Comparison of ENCODE assay signal across 8 cellular contexts in the genomic region with DNA sequence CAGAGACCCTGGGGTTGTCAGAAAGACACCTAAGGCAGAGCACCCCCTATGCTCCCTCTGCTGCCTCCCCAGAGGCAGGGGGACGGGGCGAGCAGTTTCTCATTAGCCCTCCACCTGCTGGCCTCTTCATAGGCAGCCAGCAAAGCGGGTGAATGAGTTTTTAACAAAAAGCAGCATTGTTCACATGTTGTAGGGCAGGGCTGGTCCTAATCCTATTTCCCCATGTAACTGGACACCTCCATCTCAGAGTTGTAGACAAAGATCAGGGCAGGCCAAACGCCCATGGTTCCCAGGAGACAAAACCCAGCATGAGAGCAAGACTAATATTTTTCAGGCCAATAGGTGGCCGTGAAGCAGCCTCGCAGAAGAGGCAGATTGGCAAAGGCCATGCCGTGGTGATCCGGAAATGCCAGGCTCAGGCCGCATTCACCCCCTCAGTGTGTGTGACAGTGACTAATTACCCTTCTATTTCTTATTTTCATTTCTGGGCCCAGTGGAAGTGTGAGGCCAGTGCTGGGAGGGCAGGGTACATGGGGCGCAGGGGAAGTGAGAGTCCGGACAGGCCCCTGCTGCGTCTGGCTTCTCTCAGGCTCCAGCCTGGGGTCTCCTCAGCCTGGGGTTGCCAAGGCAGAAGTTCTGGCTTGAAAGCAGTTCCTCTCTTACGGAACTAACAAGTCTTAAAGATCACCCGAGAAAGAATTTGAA.
DNase-seq lines count a peak whose midpoint lies in the region; ATAC-seq and TF ChIP-seq lines count a peak whose summit lies in the region.

No MANE protein-coding gene starts in this region.

- peak; percentile 69 for DNase-seq in SIG-M5 treated with dmso at 0.1 percent for 504 hours (lab: John Stamatoyannopoulos, UW; ENCODE audit: unreplicated experiment)
- no peak for DNase-seq in SIG-M5 (lab: John Stamatoyannopoulos, UW)
- DNase-seq in NCI-H2196 (lab: John Stamatoyannopoulos, UW; ENCODE audit: unreplicated experiment): peak; percentile 90
- DNase-seq in islet precursor cell: peak; percentile 68
- no peak for DNase-seq in stimulated activated naive CD8-positive, alpha-beta T cell treated with anti-CD3 and anti-CD28 coated beads, Interleukin-15, amount 100 ng/mL, for 72 hours
- no peak for DNase-seq in NCI-H1105 treated with DMSO at 0.1 percent for 48 hours (lab: John Stamatoyannopoulos, UW)

- no peaks in the 10 kb centered on the region for H3K27me3 Mint-ChIP-seq in brain
- H3K27me3 Mint-ChIP-seq in stimulated activated naive CD8-positive, alpha-beta T cell treated with anti-CD3 and anti-CD28 coated beads, Interleukin-15, amount 100 ng/mL, for 72 hours: peaks cover 9% of the 10 kb centered on the region

- peak overlapping the region; percentile 48 to 80 (median 60) for H3K4me3 Mint-ChIP-seq in brain
- H3K4me3 Mint-ChIP-seq in stimulated activated naive CD8-positive, alpha-beta T cell treated with anti-CD3 and anti-CD28 coated beads, Interleukin-15, amount 100 ng/mL, for 72 hours: peak overlapping the region; percentile 44 to 70

- peaks cover 43% of the 10 kb centered on the region for H3K4me1 Mint-ChIP-seq in brain
- peaks cover 8% of the 10 kb centered on the region for H3K4me1 Mint-ChIP-seq in stimulated activated naive CD8-positive, alpha-beta T cell treated with anti-CD3 and anti-CD28 coated beads, Interleukin-15, amount 100 ng/mL, for 72 hours

- H3K27ac Mint-ChIP-seq in brain: peak overlapping the region; percentile 90 to 99 (median 98)
- peak overlapping the region; percentile 38 to 83 for H3K27ac Mint-ChIP-seq in stimulated activated naive CD8-positive, alpha-beta T cell treated with anti-CD3 and anti-CD28 coated beads, Interleukin-15, amount 100 ng/mL, for 72 hours

- peak; percentile 33 to 66 for TF ChIP-seq CTCF in brain (conservative IDR thresholded peaks at IDR 0.05)

- ATAC-seq in HG02678 (IDR thresholded peaks at IDR 0.05; ENCODE audit: unreplicated experiment): peak; percentile 78
- ATAC-seq in stimulated activated naive CD8-positive, alpha-beta T cell treated with anti-CD3 and anti-CD28 coated beads, Interleukin-15, amount 100 ng/mL, for 72 hours: peak; percentile 50

- no peaks in the 10 kb centered on the region for H3K9me3 Mint-ChIP-seq in brain
- no peaks in the 10 kb centered on the region for H3K9me3 Mint-ChIP-seq in stimulated activated naive CD8-positive, alpha-beta T cell treated with anti-CD3 and anti-CD28 coated beads, Interleukin-15, amount 100 ng/mL, for 72 hours

- peaks cover 49% of the 10 kb centered on the region for H3K36me3 Mint-ChIP-seq in brain

Comparison
In these comparisons a context has a peak if more than half of its experiments do, and no peak if none do; other contexts are left out.
1. DNase-seq: peak in SIG-M5 treated with dmso at 0.1 percent for 504 hours (single experiment), NCI-H2196 (single experiment) and islet precursor cell (single experiment); none in SIG-M5 (single experiment), stimulated activated naive CD8-positive, alpha-beta T cell treated with anti-CD3 and anti-CD28 coated beads, Interleukin-15, amount 100 ng/mL, for 72 hours (0 of 2) and NCI-H1105 treated with DMSO at 0.1 percent for 48 hours (single experiment).